Comparison of ENCODE assay signal across 10 cellular contexts in the genomic region with DNA sequence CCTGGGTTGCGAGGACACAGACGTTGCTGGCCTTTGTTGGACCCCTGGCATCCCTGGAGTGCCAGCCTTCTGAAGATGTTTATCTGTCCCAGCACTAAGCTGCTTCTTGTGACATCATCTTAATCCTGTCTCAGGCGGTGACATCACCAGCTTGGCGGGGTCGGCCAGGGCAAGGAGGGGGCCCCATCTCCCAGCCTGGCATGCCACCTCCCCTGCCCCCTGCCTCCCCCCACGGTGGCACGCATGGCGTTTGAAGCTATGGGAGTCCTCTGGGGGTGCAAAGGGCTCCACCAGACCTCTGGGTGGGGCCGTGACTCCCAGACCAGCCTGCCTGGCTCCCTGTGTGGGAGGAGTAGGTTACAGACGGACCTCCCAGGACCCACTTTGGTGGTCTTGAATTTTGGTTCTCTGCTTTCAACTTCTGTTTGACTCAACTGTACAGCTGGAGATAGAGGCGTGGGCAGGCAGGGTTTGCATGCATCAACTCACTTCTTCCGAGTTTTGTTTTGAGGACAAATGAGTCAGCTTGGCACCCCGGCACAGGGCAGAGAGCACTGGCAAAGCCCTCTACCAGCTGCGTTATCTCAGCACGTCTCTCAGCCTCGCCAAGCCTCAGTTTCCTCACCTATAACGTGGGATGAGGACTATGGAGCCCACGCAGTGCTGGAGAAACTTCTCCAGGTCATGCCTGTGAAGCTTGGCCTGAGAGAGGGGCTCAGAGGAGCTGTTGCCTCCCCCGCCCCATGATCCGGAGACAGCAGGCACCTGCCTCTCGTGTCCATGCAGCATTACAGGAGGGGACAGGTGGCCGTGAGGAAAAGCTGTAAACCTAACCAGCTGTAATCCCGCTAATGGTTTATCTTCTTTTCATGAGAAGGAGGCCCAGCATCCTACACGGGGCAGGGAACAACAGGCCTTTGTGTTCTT. TPM values are rescaled to one million over a fixed set of nuclear protein-coding genes. Genes with fewer than 3 reads are reported as not detected.
A peak's percentile ranks its signal among the peaks of the same experiment; 100 is the strongest.
DNase-seq lines count a peak whose midpoint lies in the region; ATAC-seq and TF ChIP-seq lines count a peak whose summit lies in the region.
"Had no signal": no experiment of that assay in that cellular context is flagged by ENCODE, and none has a peak within 500 bp of the region (broad histone marks: within the 10 kb centered on the region; RNA-seq: fewer than 3 reads in every experiment).

No MANE protein-coding gene starts in this region.

- H4K20me1 ChIP-seq in SK-N-SH (ENCODE audit: insufficient read depth) (no peaks in the 10 kb centered on the region), IMR-90 (ENCODE audit: insufficient read depth, low read length) (peaks cover 4% of the 10 kb centered on the region; the same call in 1 of the 2 replicates), OCI-LY7 (ENCODE audit: insufficient read depth, low read length) (no peaks in the 10 kb centered on the region)

- H3K23ac ChIP-seq in IMR-90 (ENCODE audit: low read depth, low read length) = 0 out of 2 replicates have a peak overlapping the region, but pooled peaks have one; percentile 10

- H3K9ac ChIP-seq in SK-N-SH (no peak overlapping the region), IMR-90 (ENCODE audit: low read depth, low read length) (no peak overlapping the region)

- H3K4me3 Mint-ChIP-seq in chondrocyte (ENCODE audit: unreplicated experiment) = no peak overlapping the region
- H3K4me3 Mint-ChIP-seq in osteocyte (ENCODE audit: unreplicated experiment) = peak overlapping the region; percentile 38

- H4K5ac ChIP-seq in IMR-90 (ENCODE audit: low read depth, low read length) = peak overlapping the region; percentile 73

- H3K36me3 Mint-ChIP-seq in chondrocyte (ENCODE audit: low read depth) (no peaks in the 10 kb centered on the region), osteocyte (ENCODE audit: unreplicated experiment) (no peaks in the 10 kb centered on the region)

- H3K56ac ChIP-seq in IMR-90 (ENCODE audit: extremely low read depth, insufficient read depth, low read length) = no peak overlapping the region

- BruUV-seq in IMR-90 (replicated peaks; lab: Mats Ljungman, UMichigan) (no TSS peak), OCI-LY7 (replicated peaks; lab: Mats Ljungman, UMichigan) (no TSS peak)

- H3K9me3 ChIP-seq in SK-N-SH (no peaks in the 10 kb centered on the region), IMR-90 (ENCODE audit: control insufficient read depth, insufficient read depth, low read length) (no peaks in the 10 kb centered on the region), OCI-LY7 (ENCODE audit: low read length) (no peaks in the 10 kb centered on the region)
- H3K9me3 ChIP-seq: uterus had no signal

- DNase-seq in SK-N-SH (no peak), IMR-90 (no peak), chondrocyte (ENCODE audit: low spot score) (peak; percentile 84), osteocyte (ENCODE audit: extremely low spot score, unreplicated experiment) (no peak), OCI-LY7 (ENCODE audit: low spot score) (no peak), SKM-1 treated with dmso at 0.1 percent for 144 hours (lab: John Stamatoyannopoulos, UW; ENCODE audit: unreplicated experiment) (no peak)
- DNase-seq: NCI-H446 had no signal

- H3K9me3 Mint-ChIP-seq in chondrocyte (ENCODE audit: low read depth) = no peaks in the 10 kb centered on the region
- no peaks in the 10 kb centered on the region for H3K9me3 Mint-ChIP-seq in osteocyte (ENCODE audit: unreplicated experiment)

- no peak for TF ChIP-seq RAD21 in SK-N-SH (IDR thresholded peaks at IDR 0.05; ENCODE audit: low read length)
- TF ChIP-seq RAD21 in IMR-90 (IDR thresholded peaks at IDR 0.05; ENCODE audit: low read length) = no peak

- peak overlapping the region; percentile 94 for H3K14ac ChIP-seq in IMR-90 (replicated peaks; ENCODE audit: low read depth, low read length)

- H3K9me2 ChIP-seq in SK-N-SH = no peaks in the 10 kb centered on the region
- no peaks in the 10 kb centered on the region for H3K9me2 ChIP-seq in OCI-LY7 (ENCODE audit: insufficient read depth, low read length)

- no peaks in the 10 kb centered on the region for H3K27me3 Mint-ChIP-seq in chondrocyte (ENCODE audit: low read depth)
- H3K27me3 Mint-ChIP-seq in osteocyte (ENCODE audit: unreplicated experiment) = no peaks in the 10 kb centered on the region

- intact Hi-C loops in IMR-90 (cut with micrococcal nuclease) (no loop called here), OCI-LY7 (cut with micrococcal nuclease; ENCODE audit: unreplicated experiment) (no loop called here)

- H3K79me2 ChIP-seq in SK-N-SH (ENCODE audit: insufficient read depth) (no peaks in the 10 kb centered on the region), OCI-LY7 (ENCODE audit: insufficient read depth, low read depth, low read length) (no peaks in the 10 kb centered on the region)

- 59% methylated on average over 16 of the region's 24 CpGs for WGBS in SK-N-SH (ENCODE audit: low lambda C conversion rate)
- WGBS in IMR-90 (ENCODE audit: extremely low coverage in 2 of 2, insufficient read length in 1 of 2), 2 experiments = 74% methylated on average over 15 of the region's 24 CpGs; no CpG with 5 or more reads in 1 of the 2 experiments

- in situ Hi-C loops in IMR-90 (cut with MboI; ENCODE audit: low sequenced_read_pairs) = no loop called here

- peaks cover 18% of the 10 kb centered on the region for H3F3A ChIP-seq in SK-N-SH (replicated peaks; ENCODE audit: insufficient read depth)

- peak overlapping the region; percentile 22 for H2AK9ac ChIP-seq in IMR-90 (replicated peaks; ENCODE audit: low read depth, low read length, poor library complexity)

- H3K4me1 ChIP-seq in SK-N-SH (ENCODE audit: control insufficient read depth in 1 of 2, insufficient read depth in 2 of 2, low read depth in 1 of 2, low read length in 1 of 2) = peaks cover 19 to 57% of the 10 kb centered on the region in 2 experiments; a peak in 3 of 4 replicates
- peaks cover 66% of the 10 kb centered on the region for H3K4me1 ChIP-seq in IMR-90 (ENCODE audit: control insufficient read depth, insufficient read depth, low read length)
- peaks cover 6% of the 10 kb centered on the region for H3K4me1 ChIP-seq in OCI-LY7 (ENCODE audit: insufficient read depth, low read length, poor library complexity, severe bottlenecking)

- CTCF ChIA-PET in SK-N-SH (lab: Yijun Ruan, JAX) = interaction anchor here (0.6 to 1.9 kb wide), 8 partner anchors 14 to 193 kb away, joined by 3 to 8 read pairs (median 4); no protein-coding TSS in a partner anchor
- CTCF ChIA-PET in IMR-90 (lab: Yijun Ruan, JAX) = interaction anchor here (0.7 kb wide), 1 partner anchor 24 kb away, joined by 6 read pairs; no protein-coding TSS in a partner anchor
- CTCF ChIA-PET in OCI-LY7 (lab: Charles Lee; ENCODE audit: unreplicated experiment) = no interaction called here

- peak overlapping the region; percentile 99 for H4K91ac ChIP-seq in IMR-90 (ENCODE audit: insufficient read depth, low read depth, low read length)

- H3K36me3 ChIP-seq in SK-N-SH (replicated peaks in 1 of 2; ENCODE audit: control insufficient read depth in 1 of 2, insufficient read depth in 2 of 2, low read length in 1 of 2) = no peaks in the 10 kb centered on the region
- H3K36me3 ChIP-seq in IMR-90 (ENCODE audit: control insufficient read depth, insufficient read depth, low read length) = no peaks in the 10 kb centered on the region
- H3K36me3 ChIP-seq in OCI-LY7 (ENCODE audit: insufficient read depth, low read length) = no peaks in the 10 kb centered on the region
- H3K36me3 ChIP-seq: uterus had no signal

- no peak for TF ChIP-seq EP300 in SK-N-SH (IDR thresholded peaks at IDR 0.05; ENCODE audit: borderline replicate concordance in 1 of 2, low read depth in 1 of 2, low read length in 1 of 2)

- H3K79me1 ChIP-seq in IMR-90 (ENCODE audit: low read depth in 1 of 2, low read length in 2 of 2) = peaks cover 0 to 28% of the 10 kb centered on the region in 2 experiments; a peak in 2 of 4 replicates

- peak overlapping the region; percentile 97 for H2BK20ac ChIP-seq in IMR-90 (ENCODE audit: low read depth, low read length)

- dilution Hi-C loops in IMR-90 (cut with HindIII; ENCODE audit: low sequenced_read_pairs, unreplicated experiment) = no loop called here

- no peak overlapping the region for H3K4me3 ChIP-seq in SK-N-SH (ENCODE audit: low read depth in 2 of 2, low read length in 1 of 2)
- no peak overlapping the region for H3K4me3 ChIP-seq in IMR-90 (ENCODE audit: insufficient read depth, low read depth, low read length)
- no peak overlapping the region for H3K4me3 ChIP-seq in OCI-LY7 (ENCODE audit: low read depth, low read length, poor library complexity, severe bottlenecking)
- H3K4me3 ChIP-seq: uterus had no signal

- no peaks in the 10 kb centered on the region for H3K27me3 ChIP-seq in SK-N-SH (ENCODE audit: insufficient read depth)
- H3K27me3 ChIP-seq in IMR-90 (ENCODE audit: control insufficient read depth, insufficient read depth, low read length) = no peaks in the 10 kb centered on the region
- H3K27me3 ChIP-seq: uterus had no signal

- peak overlapping the region; percentile 93 for H3K18ac ChIP-seq in IMR-90 (ENCODE audit: low read depth, low read length)

- H2AFZ ChIP-seq in SK-N-SH (ENCODE audit: low read depth) = no peak overlapping the region
- H2AFZ ChIP-seq in IMR-90 (replicated peaks; ENCODE audit: low read length, poor library complexity) = no peak overlapping the region
- H2AFZ ChIP-seq in OCI-LY7 (ENCODE audit: low read length) = no peak overlapping the region

- H3K4me2 ChIP-seq in SK-N-SH (peak overlapping the region; percentile 32; the same call in 1 of the 2 replicates), IMR-90 (ENCODE audit: low read depth, low read length) (no peak overlapping the region), OCI-LY7 (ENCODE audit: low read length) (no peak overlapping the region)

- peaks cover 42% of the 10 kb centered on the region for H3K9me1 ChIP-seq in IMR-90 (ENCODE audit: insufficient read depth, low read length)

- peak overlapping the region; percentile 99; the same call in 2 of the 3 replicates for H2BK15ac ChIP-seq in IMR-90 (ENCODE audit: low read depth, low read length)

- peak overlapping the region; percentile 83 for H3K27ac Mint-ChIP-seq in chondrocyte (ENCODE audit: unreplicated experiment)
- peak overlapping the region; percentile 89 for H3K27ac Mint-ChIP-seq in osteocyte (ENCODE audit: unreplicated experiment)

- peaks cover 93% of the 10 kb centered on the region for H3K4me1 Mint-ChIP-seq in chondrocyte (ENCODE audit: low read depth)
- H3K4me1 Mint-ChIP-seq in osteocyte (ENCODE audit: unreplicated experiment) = peaks cover 83% of the 10 kb centered on the region

- POLR2A ChIA-PET in SK-N-SH (lab: Yijun Ruan, JAX) (no interaction called here), IMR-90 (lab: Charles Lee; ENCODE audit: unreplicated experiment) (no interaction called here), OCI-LY7 (lab: Charles Lee) (interaction anchor here (0.7 kb wide), 1 partner anchor 1886 kb away, joined by 3 read pairs; no protein-coding TSS in a partner anchor)

- H2AK5ac ChIP-seq in IMR-90 (ENCODE audit: low read depth, low read length) = peak overlapping the region; percentile 99

- H2BK5ac ChIP-seq in IMR-90 (ENCODE audit: low read depth, low read length, poor library complexity, severe bottlenecking) = peak overlapping the region; percentile 37

- peak overlapping the region; percentile 99 for H2BK120ac ChIP-seq in IMR-90 (ENCODE audit: low read depth, low read length)

- no peak for TF ChIP-seq POLR2A in IMR-90 (IDR thresholded peaks at IDR 0.05; ENCODE audit: low read depth, low read length)

- H4K8ac ChIP-seq in IMR-90 (ENCODE audit: low read depth in 2 of 2, low read length in 2 of 2) = peak overlapping the region; percentile 91 to 92; a peak in 3 of 4 replicates

- H3K27ac ChIP-seq in SK-N-SH (ENCODE audit: low read depth in 2 of 2, low read length in 1 of 2) (peak overlapping the region in 1 of 2 experiments; percentile 97; a peak in 1 of 4 replicates), IMR-90 (ENCODE audit: insufficient read depth, low read length) (peak overlapping the region; percentile 92; the same call in 1 of the 2 replicates), OCI-LY7 (ENCODE audit: low read depth, low read length, poor library complexity, severe bottlenecking) (no peak overlapping the region)

- TF ChIP-seq CTCF in SK-N-SH (IDR thresholded peaks at IDR 0.05) = no peak
- no peak for TF ChIP-seq CTCF in IMR-90 (conservative IDR thresholded peaks at IDR 0.05; ENCODE audit: low read depth, low read length)
- TF ChIP-seq CTCF in chondrocyte (IDR thresholded peaks at IDR 0.05) = no peak
- TF ChIP-seq CTCF in osteocyte (IDR thresholded peaks at IDR 0.05) = no peak
- no peak for TF ChIP-seq CTCF in OCI-LY7 (conservative IDR thresholded peaks at IDR 0.05; ENCODE audit: low read length)

- H3K4ac ChIP-seq in IMR-90 (ENCODE audit: low read depth, low read length) = peak overlapping the region; percentile 100

- ATAC-seq in SK-N-SH treated with all-trans-retinoic acid at 6 μM for 48 hours = no peak
- ATAC-seq in IMR-90 (ENCODE audit: low read depth) = no peak
- ATAC-seq in GM21529 (IDR thresholded peaks at IDR 0.05; ENCODE audit: unreplicated experiment) = no peak

RNA-seq across cellular contexts. Expression of gene EML1, which starts 38.8 kb away (rescaled TPM):
- polyA plus RNA-seq in SK-N-SH (2012; rRNA removed) (4.4 and 6.3 TPM in 2 replicates), IMR-90 (2012; rRNA removed) (11.6 and 14.0 TPM in 2 replicates)
- 5.2 and 5.8 TPM in 2 replicates for polyA plus RNA-seq in SK-N-SH (2012; cell fraction: cytosol; rRNA removed)
- polyA plus RNA-seq in SK-N-SH (2012; cell fraction: nucleus; rRNA removed) = 5.8 and 7.2 TPM in 2 replicates
- total RNA-seq in IMR-90 (2012; rRNA removed) (34.4 and 42.3 TPM in 2 replicates), chondrocyte (36.4 to 61.0 TPM (median 39.6 TPM) in 3 replicates), osteocyte (34.8 and 38.1 TPM in 2 replicates), OCI-LY7 (2022) (not detected in 2 replicates)
- 10.6 and 11.1 TPM in 2 replicates for polyA plus RNA-seq in IMR-90 (2012; cell fraction: cytosol; rRNA removed)
- polyA plus RNA-seq in IMR-90 (2012; cell fraction: nucleus; rRNA removed; ENCODE audit: low replicate concordance) = 9.4 and 14.7 TPM in 2 replicates
- total RNA-seq in OCI-LY7 (2014; rRNA removed; shearing (Covaris generic)) = not detected in 2 replicates

Comparison
In these comparisons a context has a peak if more than half of its experiments do, and no peak if none do; other contexts are left out.
1. RNA of gene EML1, which starts 38.8 kb away (total RNA-seq): 34.4 to 42.3 TPM in IMR-90, 36.4 to 61.0 TPM in chondrocyte and 34.8 to 38.1 TPM in osteocyte; not detected in OCI-LY7; every median in the first group is over 10 times any median in the second.